ENCODE assay signal across 24 cellular contexts in the genomic region with DNA sequence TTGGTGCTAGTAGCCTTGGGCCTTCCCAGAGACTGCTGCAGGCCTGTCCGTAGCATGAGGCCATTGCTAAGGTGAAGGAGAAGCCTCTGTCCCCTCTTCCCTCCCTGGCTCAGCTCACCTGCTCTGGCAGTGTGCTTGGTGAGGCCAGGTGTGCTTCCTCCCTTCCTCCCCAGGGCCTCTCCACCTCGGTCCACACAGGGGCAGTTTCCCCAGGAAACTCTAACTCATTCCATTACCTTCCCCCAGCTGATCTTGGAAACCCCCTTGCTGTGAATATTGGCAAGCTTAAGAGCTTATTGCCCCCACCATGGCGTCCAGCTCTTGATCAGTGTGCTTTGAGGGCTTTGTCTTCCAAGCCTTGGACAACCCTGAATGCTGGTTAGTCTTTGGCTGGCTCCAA.
"Had no signal": no experiment of that assay in that cellular context is flagged by ENCODE, and none has a peak within 500 bp of the region (broad histone marks: within the 10 kb centered on the region; RNA-seq: fewer than 3 reads in every experiment).

No MANE protein-coding gene starts in this region.

- ATAC-seq: activated CD4-positive, CD25-positive, alpha-beta regulatory T cell treated with anti-CD3 and anti-CD28 coated beads, Interleukin-2, amount 50 U/mL, for 24 hours; activated CD8-positive, alpha-beta memory T cell treated with anti-CD3 and anti-CD28 coated beads, Interleukin-2, amount 10 ng/mL, durations not matched to agents 7 days and 5 days; activated naive CD8-positive, alpha-beta T cell treated with anti-CD3 and anti-CD28 coated beads, Interleukin-2, amount 50 U/mL, for 24 hours; gastroesophageal sphincter; left ventricle myocardium superior; natural killer cell had no signal

- H3K4me1 ChIP-seq: gastroesophageal sphincter, tibial artery had no signal

- H3K4me3 ChIP-seq: gastroesophageal sphincter, ovary, tibial artery had no signal

- H3K9me3 ChIP-seq: gastroesophageal sphincter, neutrophil, ovary, tibial artery had no signal

- H3K4me3 Mint-ChIP-seq: activated CD4-positive, alpha-beta memory T cell treated with anti-CD3 and anti-CD28 coated beads, Interleukin-2, amount 10 ng/mL, durations not matched to agents 7 days and 5 days; activated CD4-positive, alpha-beta T cell treated with anti-CD3 and anti-CD28 coated beads, Interleukin-2, amount 10 ng/mL, durations not matched to agents 24 days and 14 days; activated CD8-positive, alpha-beta memory T cell treated with anti-CD3 and anti-CD28 coated beads, Interleukin-2, amount 10 ng/mL, durations not matched to agents 7 days and 5 days; activated naive CD8-positive, alpha-beta T cell treated with anti-CD3 and anti-CD28 coated beads, Interleukin-2, amount 50 U/mL, for 24 hours; activated T-helper 1 cell treated with anti-CD3 and anti-CD28 coated beads, Interleukin-12 subunit alpha, Interleukin-12 subunit beta, Interleukin-2, Interleukin-4 antibody, amounts not matched to agents 30 ng/mL and 10 ng/mL and 1 ng/mL, durations not matched to agents 14 hours and 24 hours and 36 hours; natural killer cell; stimulated activated naive CD8-positive, alpha-beta T cell treated with anti-CD3 and anti-CD28 coated beads, Interleukin-15, Interleukin-2, amounts not matched to agents 100 ng/mL and 50 ng/mL, for 24 hours had no signal

- H3K4me1 Mint-ChIP-seq: activated CD4-positive, alpha-beta memory T cell treated with anti-CD3 and anti-CD28 coated beads, Interleukin-2, amount 10 ng/mL, durations not matched to agents 7 days and 5 days; activated CD4-positive, alpha-beta T cell treated with anti-CD3 and anti-CD28 coated beads, Interleukin-2, amount 10 ng/mL, durations not matched to agents 24 days and 14 days; activated CD8-positive, alpha-beta memory T cell treated with anti-CD3 and anti-CD28 coated beads, Interleukin-2, amount 10 ng/mL, durations not matched to agents 7 days and 5 days; activated naive CD8-positive, alpha-beta T cell treated with anti-CD3 and anti-CD28 coated beads, Interleukin-2, amount 50 U/mL, for 24 hours; natural killer cell had no signal

- H3K27ac ChIP-seq: epithelial cell of prostate, gastroesophageal sphincter, neutrophil, ovary, tibial artery, VCaP had no signal

- H3K9me3 Mint-ChIP-seq: activated CD4-positive, alpha-beta memory T cell treated with anti-CD3 and anti-CD28 coated beads, Interleukin-2, amount 10 ng/mL, durations not matched to agents 7 days and 5 days; activated CD4-positive, alpha-beta T cell treated with anti-CD3 and anti-CD28 coated beads, Interleukin-2, amount 10 ng/mL, durations not matched to agents 24 days and 14 days; activated naive CD8-positive, alpha-beta T cell treated with anti-CD3 and anti-CD28 coated beads, Interleukin-2, amount 50 U/mL, for 24 hours; activated T-helper 1 cell treated with anti-CD3 and anti-CD28 coated beads, Interleukin-12 subunit alpha, Interleukin-12 subunit beta, Interleukin-2, Interleukin-4 antibody, amounts not matched to agents 30 ng/mL and 10 ng/mL and 1 ng/mL, durations not matched to agents 14 hours and 24 hours and 36 hours; natural killer cell; stimulated activated naive CD8-positive, alpha-beta T cell treated with anti-CD3 and anti-CD28 coated beads, Interleukin-15, Interleukin-2, amounts not matched to agents 100 ng/mL and 50 ng/mL, for 24 hours had no signal

- H3K27ac Mint-ChIP-seq: activated CD4-positive, alpha-beta memory T cell treated with anti-CD3 and anti-CD28 coated beads, Interleukin-2, amount 10 ng/mL, durations not matched to agents 7 days and 5 days; activated CD4-positive, alpha-beta T cell treated with anti-CD3 and anti-CD28 coated beads, Interleukin-2, amount 10 ng/mL, durations not matched to agents 24 days and 14 days; activated CD8-positive, alpha-beta memory T cell treated with anti-CD3 and anti-CD28 coated beads, Interleukin-2, amount 10 ng/mL, durations not matched to agents 7 days and 5 days; activated naive CD8-positive, alpha-beta T cell treated with anti-CD3 and anti-CD28 coated beads, Interleukin-2, amount 50 U/mL, for 24 hours; activated T-helper 1 cell treated with anti-CD3 and anti-CD28 coated beads, Interleukin-12 subunit alpha, Interleukin-12 subunit beta, Interleukin-2, Interleukin-4 antibody, amounts not matched to agents 30 ng/mL and 10 ng/mL and 1 ng/mL, durations not matched to agents 14 hours and 24 hours and 36 hours; natural killer cell; stimulated activated naive CD8-positive, alpha-beta T cell treated with anti-CD3 and anti-CD28 coated beads, Interleukin-15, Interleukin-2, amounts not matched to agents 100 ng/mL and 50 ng/mL, for 24 hours had no signal

- FAIRE-seq: islet of Langerhans, urothelium cell line had no signal

- DNase-seq: activated CD4-positive, alpha-beta memory T cell treated with anti-CD3 and anti-CD28 coated beads, Interleukin-2, amount 10 ng/mL, durations not matched to agents 7 days and 5 days; activated CD4-positive, alpha-beta T cell treated with anti-CD3 and anti-CD28 coated beads, Interleukin-2, amount 10 ng/mL, durations not matched to agents 24 days and 14 days; activated CD8-positive, alpha-beta memory T cell treated with anti-CD3 and anti-CD28 coated beads, Interleukin-2, amount 10 ng/mL, durations not matched to agents 7 days and 5 days; activated gamma-delta T cell; activated naive CD4-positive, alpha-beta T cell treated with anti-CD3 and anti-CD28 coated beads, Interleukin-2, amount 50 U/mL, for 16 hours; activated naive CD8-positive, alpha-beta T cell treated with anti-CD3 and anti-CD28 coated beads, Interleukin-2, amount 50 U/mL, for 24 hours; left ventricle myocardium superior; mammary epithelial cell; midbrain; natural killer cell; ovary; right cardiac atrium; stimulated activated CD4-positive, alpha-beta T cell treated with anti-CD3 and anti-CD28 coated beads, Interleukin-12 subunit alpha, Interleukin-12 subunit beta, amount 100 ng/mL, for 4 hours; stimulated activated CD4-positive, alpha-beta T cell treated with anti-CD3 and anti-CD28 coated beads, Interleukin-4, amount 100 ng/mL, for 4 hours; tibial artery had no signal

- H3K27me3 ChIP-seq: neutrophil, ovary had no signal

- H3K27me3 Mint-ChIP-seq: activated CD4-positive, alpha-beta memory T cell treated with anti-CD3 and anti-CD28 coated beads, Interleukin-2, amount 10 ng/mL, durations not matched to agents 7 days and 5 days; activated CD4-positive, alpha-beta T cell treated with anti-CD3 and anti-CD28 coated beads, Interleukin-2, amount 10 ng/mL, durations not matched to agents 24 days and 14 days; activated naive CD8-positive, alpha-beta T cell treated with anti-CD3 and anti-CD28 coated beads, Interleukin-2, amount 50 U/mL, for 24 hours; stimulated activated naive CD8-positive, alpha-beta T cell treated with anti-CD3 and anti-CD28 coated beads, Interleukin-15, Interleukin-2, amounts not matched to agents 100 ng/mL and 50 ng/mL, for 24 hours had no signal

- H3K36me3 Mint-ChIP-seq: activated CD8-positive, alpha-beta memory T cell treated with anti-CD3 and anti-CD28 coated beads, Interleukin-2, amount 10 ng/mL, durations not matched to agents 7 days and 5 days; natural killer cell had no signal

- H3K36me3 ChIP-seq: gastroesophageal sphincter, ovary, tibial artery had no signal
